ENCODE assay signal across 17 cellular contexts in genomic region chr20:31934968-31935764, GRCh38. TPM values are rescaled to one million over a fixed set of nuclear protein-coding genes. Genes with fewer than 3 reads are reported as not detected.
DNase-seq lines count a peak whose midpoint lies in the region; ATAC-seq, FAIRE-seq and TF ChIP-seq lines count a peak whose summit lies in the region.
"Had no signal": no experiment of that assay in that cellular context is flagged by ENCODE, and none has a peak within 500 bp of the region (broad histone marks: within the 10 kb centered on the region; RNA-seq: fewer than 3 reads in every experiment).

No MANE protein-coding gene starts in this region.

- H3K9me3 ChIP-seq in GM12878 (replicated peaks; ENCODE audit: control insufficient read depth, insufficient read depth, low read length) = no peaks in the 10 kb centered on the region
- H3K9me3 ChIP-seq in neural progenitor cell (ENCODE audit: low read depth) = no peaks in the 10 kb centered on the region
- H3K9me3 ChIP-seq in gastrocnemius medialis = no peaks in the 10 kb centered on the region
- H3K9me3 ChIP-seq: adrenal gland, left ventricle myocardium inferior, thoracic aorta had no signal

- H3K4me1 ChIP-seq in GM12878 (ENCODE audit: control insufficient read depth, insufficient read depth, low read length) (no peaks in the 10 kb centered on the region), neural progenitor cell (peaks cover 6% of the 10 kb centered on the region), gastrocnemius medialis (no peaks in the 10 kb centered on the region)
- H3K4me1 ChIP-seq: adrenal gland, left ventricle myocardium inferior had no signal

- H3K27me3 ChIP-seq in GM12878 (replicated peaks in 1 of 2; ENCODE audit: control insufficient read depth in 2 of 2, insufficient read depth in 2 of 2, low read length in 1 of 2) = no peaks in the 10 kb centered on the region
- H3K27me3 ChIP-seq in neural progenitor cell = no peaks in the 10 kb centered on the region
- no peaks in the 10 kb centered on the region for H3K27me3 ChIP-seq in gastrocnemius medialis
- H3K27me3 ChIP-seq: adrenal gland had no signal

- DNase-seq in ELF-1 (ENCODE audit: low read depth, low spot score) (peak; percentile 57), Kasumi-1 (lab: John Stamatoyannopoulos, UW) (peak; percentile 8 to 21), GM12878 (ENCODE audit: low read depth, low spot score) (no peak), neural progenitor cell (ENCODE audit: low spot score) (peak; percentile 73), gastrocnemius medialis (no peak), EL (no peak)
- DNase-seq in activated naive CD4-positive, alpha-beta T cell treated with Interleukin-2 at 50 U/mL for 16 hours = no peak
- DNase-seq: adrenal gland; central memory CD4-positive, alpha-beta T cell; left ventricle myocardium inferior; NCI-H2029 treated with DMSO at 0.1 percent for 48 hours; small intestine had no signal

- TF ChIP-seq CTCF in GM12878 (IDR thresholded peaks at IDR 0.05 in 2 of 3, conservative IDR thresholded peaks at IDR 0.05 in 1 of 3; ENCODE audit: control insufficient read depth in 2 of 3, extremely low read depth in 1 of 3, insufficient read depth in 1 of 3, low read depth in 3 of 3, low read length in 3 of 3) (no peak), neural progenitor cell (IDR thresholded peaks at IDR 0.05) (peak; percentile 61), gastrocnemius medialis (IDR thresholded peaks at IDR 0.05 in 4 of 5, conservative IDR thresholded peaks at IDR 0.05 in 1 of 5) (no peak)

- H3K9ac ChIP-seq in GM12878 (ENCODE audit: control insufficient read depth, insufficient read depth, low read length) (no peak overlapping the region), neural progenitor cell (no peak overlapping the region)

- H4K20me1 ChIP-seq in GM12878 (ENCODE audit: control insufficient read depth, insufficient read depth) (no peaks in the 10 kb centered on the region), neural progenitor cell (ENCODE audit: low read depth) (no peaks in the 10 kb centered on the region)

- H3K4me2 ChIP-seq in GM12878 (ENCODE audit: control insufficient read depth, insufficient read depth) (no peak overlapping the region), neural progenitor cell (no peak overlapping the region)

- no peaks in the 10 kb centered on the region for H3K4me1 Mint-ChIP-seq in neural progenitor cell

- TF ChIP-seq RAD21 in GM12878 (IDR thresholded peaks at IDR 0.05; ENCODE audit: insufficient read depth, low read depth, low read length) = no peak

- no peaks in the 10 kb centered on the region for H3K9me3 Mint-ChIP-seq in neural progenitor cell
- H3K9me3 Mint-ChIP-seq: activated T-helper 1 cell treated with anti-CD3 and anti-CD28 coated beads, Interleukin-12 subunit alpha, Interleukin-12 subunit beta, Interleukin-2, Interleukin-4 antibody, amounts not matched to agents 30 ng/mL and 10 ng/mL and 1 ng/mL, durations not matched to agents 14 hours and 24 hours and 36 hours had no signal

- CTCF ChIA-PET in GM12878 (lab: Yijun Ruan, JAX) = interaction anchor here (1.0 to 1.5 kb wide), 3 partner anchors 16 to 83 kb away, joined by 3 to 4 read pairs (median 3); partner anchors contain the start of gene PDRG1

- H3K27ac ChIP-seq in GM12878 (ENCODE audit: control insufficient read depth, insufficient read depth) = no peak overlapping the region
- no peak overlapping the region for H3K27ac ChIP-seq in neural progenitor cell
- no peak overlapping the region for H3K27ac ChIP-seq in gastrocnemius medialis
- H3K27ac ChIP-seq: adrenal gland, left ventricle myocardium inferior, thoracic aorta, VCaP had no signal

- H3K36me3 Mint-ChIP-seq in neural progenitor cell = no peaks in the 10 kb centered on the region

- no peak for TF ChIP-seq POLR2A in GM12878 (IDR thresholded peaks at IDR 0.05; ENCODE audit: low read depth, low read length)
- TF ChIP-seq POLR2A in gastrocnemius medialis (IDR thresholded peaks at IDR 0.05) = no peak

- H2AFZ ChIP-seq in GM12878 (ENCODE audit: control insufficient read depth, low read depth, low read length) = no peak overlapping the region
- H2AFZ ChIP-seq in neural progenitor cell (replicated peaks) = peak overlapping the region; percentile 85

- peaks cover 4% of the 10 kb centered on the region for H3K27me3 Mint-ChIP-seq in neural progenitor cell (ENCODE audit: insufficient read depth, low read depth)

- no peaks in the 10 kb centered on the region for H3F3A ChIP-seq in neural progenitor cell (ENCODE audit: low read depth)

- no peak for TF ChIP-seq EP300 in GM12878 (IDR thresholded peaks at IDR 0.05; ENCODE audit: borderline replicate concordance in 1 of 2, control insufficient read depth in 1 of 2, low read depth in 2 of 2, low read length in 2 of 2)

- SMC1A ChIA-PET in GM12878 (lab: Charles Lee; ENCODE audit: uncharacterized antibody, unreplicated experiment) = interaction anchor here (1.3 kb wide), 2 partner anchors 67 to 80 kb away, joined by 4 read pairs; no protein-coding TSS in a partner anchor

- no peak overlapping the region for H3K4me3 Mint-ChIP-seq in neural progenitor cell
- H3K4me3 Mint-ChIP-seq: activated T-helper 1 cell treated with anti-CD3 and anti-CD28 coated beads, Interleukin-12 subunit alpha, Interleukin-12 subunit beta, Interleukin-2, Interleukin-4 antibody, amounts not matched to agents 30 ng/mL and 10 ng/mL and 1 ng/mL, durations not matched to agents 14 hours and 24 hours and 36 hours had no signal

- H3K79me2 ChIP-seq in GM12878 (ENCODE audit: control insufficient read depth, insufficient read depth, low read length) = no peaks in the 10 kb centered on the region
- H3K79me2 ChIP-seq in neural progenitor cell (ENCODE audit: low read depth) = no peaks in the 10 kb centered on the region

- RAD21 ChIA-PET in GM12878 (lab: Charles Lee; ENCODE audit: unreplicated experiment) = interaction anchor here (1.1 to 1.7 kb wide), 2 partner anchors 17 to 40 kb away, joined by 3 to 5 read pairs; partner anchors contain the start of gene PDRG1

- POLR2A ChIA-PET in GM12878 (lab: Charles Lee) = no interaction called here

- no peak for FAIRE-seq in GM12878 (lab: Jason Lieb, UNC)
- FAIRE-seq: small intestine had no signal

- intact Hi-C loops in GM12878 (cut with micrococcal nuclease; ENCODE audit: unreplicated experiment) = no loop called here
- intact Hi-C loops in gastrocnemius medialis (cut with DNase I; ENCODE audit: low total_unique reads) = no loop called here

- no peaks in the 10 kb centered on the region for H3K36me3 ChIP-seq in GM12878 (ENCODE audit: control insufficient read depth in 2 of 2, insufficient read depth in 2 of 2, low read length in 1 of 2)
- H3K36me3 ChIP-seq in neural progenitor cell = no peaks in the 10 kb centered on the region
- no peaks in the 10 kb centered on the region for H3K36me3 ChIP-seq in gastrocnemius medialis
- H3K36me3 ChIP-seq: adrenal gland, left ventricle myocardium inferior, thoracic aorta had no signal

- BruUV-seq in GM12878 (replicated peaks; lab: Mats Ljungman, UMichigan) = no TSS peak

- H3K27ac Mint-ChIP-seq in neural progenitor cell = no peak overlapping the region
- H3K27ac Mint-ChIP-seq: activated T-helper 1 cell treated with anti-CD3 and anti-CD28 coated beads, Interleukin-12 subunit alpha, Interleukin-12 subunit beta, Interleukin-2, Interleukin-4 antibody, amounts not matched to agents 30 ng/mL and 10 ng/mL and 1 ng/mL, durations not matched to agents 14 hours and 24 hours and 36 hours had no signal

- 20% methylated on average over 8 of the region's 8 CpGs for WGBS in GM12878 (ENCODE audit: insufficient coverage, insufficient replicate concordance, low lambda C conversion rate, missing lambda C conversion rate)

- in situ Hi-C loops in GM12878 (cut with MboI) (no loop called here), gastrocnemius medialis (cut with MboI; ENCODE audit: low sequenced_read_pairs in 4 of 4) (no loop called here)

- ATAC-seq in GM12878 = peak; percentile 32; the same call in 1 of the 3 replicates
- ATAC-seq in gastrocnemius medialis = no peak
- ATAC-seq in HG02870 (IDR thresholded peaks at IDR 0.05; ENCODE audit: unreplicated experiment) = no peak

- no peak overlapping the region for H3K4me3 ChIP-seq in GM12878
- H3K4me3 ChIP-seq in neural progenitor cell = no peak overlapping the region
- H3K4me3 ChIP-seq in gastrocnemius medialis = no peak overlapping the region
- H3K4me3 ChIP-seq: adrenal gland, left ventricle myocardium inferior, thoracic aorta had no signal

RNA-seq across cellular contexts. Expression of gene PDRG1, which starts 16.7 kb away (rescaled TPM):
- total RNA-seq in GM12878 (2013; cell fraction: nucleolus; rRNA removed) = 5.6 and 6.1 TPM in 2 replicates
- total RNA-seq in GM12878 (2014; rRNA removed) = 13.1 and 16.4 TPM in 2 replicates
- total RNA-seq in GM12878 (2014; rRNA removed; fragmentation: Illumina TruSeq; extraction: Trizol) = 10.4 and 11.1 TPM in 2 replicates
- total RNA-seq in GM12878 (2021) = 20.9 and 21.4 TPM in 2 replicates
- 11.3 TPM for polyA plus RNA-seq in GM12878 (2011; ENCODE audit: low read depth)
- polyA plus RNA-seq in GM12878 (2011; rRNA removed) = 18.6 and 25.6 TPM in 2 replicates
- polyA plus RNA-seq in GM12878 (2011; cell fraction: cytosol; rRNA removed) = 25.2 and 27.8 TPM in 2 replicates
- polyA plus RNA-seq in GM12878 (2011; cell fraction: nucleus; rRNA removed) = 13.6 and 14.6 TPM in 2 replicates
- polyA plus RNA-seq in GM12878 (2012) = 14.9 and 17.3 TPM in 2 replicates
- polyA plus RNA-seq in GM12878 (2014; fragmentation: Illumina TruSeq; extraction: Trizol) = 13.2 and 17.9 TPM in 2 replicates
- 10 to 100 TPM; 34.1 to 55.8 TPM for polyA plus RNA-seq in GM12878 (2014; fragmentation: Nextera tagmentation; extraction: Ambion mirVana)
- polyA plus RNA-seq in GM12878 (2014; rRNA removed) = 20.1 and 21.6 TPM in 2 replicates
- 10 to 100 TPM; 30.5 to 32.9 TPM for polyA plus RNA-seq in GM12878 (2016; fragmentation: Nextera tagmentation; extraction: Ambion mirVana)
- polyA minus RNA-seq in GM12878 (2011; rRNA and poly(A)+ RNA removed) = 6.4 and 7.7 TPM in 2 replicates
- polyA minus RNA-seq in GM12878 (2011; cell fraction: cytosol; rRNA and poly(A)+ RNA removed) = 3.1 and 6.3 TPM in 2 replicates
- polyA minus RNA-seq in GM12878 (2011; cell fraction: nucleus; rRNA and poly(A)+ RNA removed) = 3.7 and 6.4 TPM in 2 replicates
- 11.1 and 15.3 TPM in 2 replicates for total RNA-seq in neural progenitor cell (ENCODE audit: low replicate concordance)
- total RNA-seq in gastrocnemius medialis = 10 to 100 TPM in 2 of 4 donors, 1 to 10 TPM in 2; 7.0 to 12.9 (median 9.6) TPM

RNA-seq across cellular contexts. Expression of gene XKR7, which starts 32.8 kb away (rescaled TPM):
- total RNA-seq in GM12878 (2013; cell fraction: nucleolus; rRNA removed) = not detected in 2 replicates
- total RNA-seq in GM12878 (2014; rRNA removed) = under 0.01 TPM in 1 of 2 replicates, not detected in the other
- total RNA-seq in GM12878 (2014; rRNA removed; fragmentation: Illumina TruSeq; extraction: Trizol) = not detected in 2 replicates
- not detected in 2 replicates for total RNA-seq in GM12878 (2021)
- not detected for polyA plus RNA-seq in GM12878 (2011; ENCODE audit: low read depth)
- polyA plus RNA-seq in GM12878 (2011; rRNA removed) = not detected in 2 replicates
- polyA plus RNA-seq in GM12878 (2011; cell fraction: cytosol; rRNA removed) = not detected in 2 replicates
- polyA plus RNA-seq in GM12878 (2011; cell fraction: nucleus; rRNA removed) = not detected in 2 replicates
- not detected in 2 replicates for polyA plus RNA-seq in GM12878 (2012)
- polyA plus RNA-seq in GM12878 (2014; fragmentation: Illumina TruSeq; extraction: Trizol) = not detected in 2 replicates
- polyA plus RNA-seq in GM12878 (2014; fragmentation: Nextera tagmentation; extraction: Ambion mirVana) = not detected
- polyA plus RNA-seq in GM12878 (2014; rRNA removed) = not detected in 2 replicates
- not detected for polyA plus RNA-seq in GM12878 (2016; fragmentation: Nextera tagmentation; extraction: Ambion mirVana)
- not detected in 2 replicates for polyA minus RNA-seq in GM12878 (2011; rRNA and poly(A)+ RNA removed)
- not detected in 2 replicates for polyA minus RNA-seq in GM12878 (2011; cell fraction: cytosol; rRNA and poly(A)+ RNA removed)
- not detected in 2 replicates for polyA minus RNA-seq in GM12878 (2011; cell fraction: nucleus; rRNA and poly(A)+ RNA removed)
- total RNA-seq in neural progenitor cell (ENCODE audit: low replicate concordance) = 0.07 and 0.19 TPM in 2 replicates
- total RNA-seq in gastrocnemius medialis = not detected
- total RNA-seq: activated T-helper 1 cell treated with anti-CD3 and anti-CD28 coated beads, Interleukin-12 subunit alpha, Interleukin-12 subunit beta, Interleukin-2, Interleukin-4 antibody, amounts not matched to agents 30 ng/mL and 10 ng/mL and 1 ng/mL, durations not matched to agents 14 hours and 24 hours and 36 hours; left ventricle myocardium inferior; MCF 10A; thoracic aorta had no signal

Comparison
In these comparisons a context has a peak if more than half of its experiments do, and no peak if none do; other contexts are left out.
1. DNase-seq: peak in ELF-1 (single experiment), Kasumi-1 (2 of 2) and neural progenitor cell (single experiment); none in GM12878 (single experiment), activated naive CD4-positive, alpha-beta T cell treated with Interleukin-2 at 50 U/mL for 16 hours (single experiment), gastrocnemius medialis (0 of 2) and EL (single experiment).